23 cellular contexts compared by ENCODE assay signal in genomic region chr2:151974997-151975396, GRCh38.
"Had no signal": no experiment of that assay in that cellular context is flagged by ENCODE, and none has a peak within 500 bp of the region (broad histone marks: within the 10 kb centered on the region; RNA-seq: fewer than 3 reads in every experiment).

No MANE protein-coding gene starts in this region.

- H3K36me3 ChIP-seq: neural progenitor cell, ovary, sigmoid colon, spleen, suprapubic skin, thoracic aorta, tibial artery, uterus had no signal

- H3K4me1 ChIP-seq: prostate gland, sigmoid colon, spleen, tibial artery, uterus had no signal

- H3K27ac ChIP-seq: neural progenitor cell, ovary, prostate gland, sigmoid colon, spleen, suprapubic skin, thoracic aorta, tibial artery, uterus had no signal

- H3K4me2 ChIP-seq: neural progenitor cell had no signal

- H3K9me3 ChIP-seq: mucosa of descending colon, ovary, prostate gland, sigmoid colon, spleen, suprapubic skin, thoracic aorta, tibial artery, uterus had no signal

- ATAC-seq: left cardiac atrium; left lobe of liver; mucosa of descending colon; naive thymus-derived CD4-positive, alpha-beta T cell; right cardiac atrium; stimulated activated effector memory CD8-positive, alpha-beta T cell treated with anti-CD3 and anti-CD28 coated beads, Interleukin-12 subunit alpha, Interleukin-12 subunit beta, amount 100 ng/mL, for 72 hours had no signal

- H3K27me3 ChIP-seq: neural progenitor cell, ovary, sigmoid colon, spleen, suprapubic skin, tibial artery, uterus had no signal

- H3K4me3 ChIP-seq: mucosa of descending colon, neural progenitor cell, ovary, prostate gland, sigmoid colon, spleen, suprapubic skin, thoracic aorta, tibial artery, uterus had no signal

- DNase-seq: hippocampal formation; kidney glomerular epithelial cell; left cardiac atrium; midbrain; mucosa of descending colon; naive thymus-derived CD4-positive, alpha-beta T cell; ovary; posterior cingulate gyrus; retina; right cardiac atrium; sigmoid colon; spleen; stimulated activated CD4-positive, alpha-beta T cell treated with anti-CD3 and anti-CD28 coated beads, Interleukin-4, amount 100 ng/mL, for 24 hours; stimulated activated naive CD4-positive, alpha-beta T cell; tibial artery; trophoblast cell; uterus had no signal

- H3K9ac ChIP-seq: neural progenitor cell had no signal
